In the genomic region with DNA sequence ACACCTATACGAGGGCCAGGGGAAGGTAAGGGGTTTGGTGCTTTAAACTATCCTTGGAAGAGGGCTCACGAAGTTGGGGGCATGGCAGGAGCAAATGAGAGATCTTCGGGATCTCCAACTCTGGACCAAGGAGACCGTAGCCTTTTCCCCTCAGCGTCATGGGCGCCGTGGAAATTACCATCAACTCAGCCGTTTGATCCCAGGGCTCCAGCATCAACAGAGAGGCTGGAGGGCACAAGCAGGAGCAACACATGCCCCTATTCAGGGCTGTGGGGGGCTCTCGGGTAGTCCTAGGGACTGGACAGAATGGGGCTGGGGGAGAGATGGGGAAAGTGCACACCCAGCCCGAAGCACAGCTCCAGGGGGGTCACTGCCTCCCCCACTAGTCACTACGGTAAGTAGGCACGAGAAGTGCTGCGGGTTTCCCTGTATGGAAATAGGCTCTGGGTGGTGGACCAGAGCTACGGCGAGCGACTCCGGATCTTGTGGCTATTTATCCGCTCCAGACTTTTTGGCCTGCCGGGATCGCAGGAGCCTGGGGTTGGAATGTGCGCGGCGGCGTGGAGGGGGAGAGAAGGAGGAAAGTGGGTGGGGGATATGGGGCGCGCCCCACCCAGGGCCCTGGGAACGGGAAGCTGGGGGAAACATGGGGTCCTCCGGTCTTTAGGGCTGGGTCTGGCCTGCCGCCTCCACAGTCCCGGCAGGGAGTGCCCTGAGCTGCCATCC, we compare ENCODE assay signal across 9 cellular contexts. TPM values are rescaled to one million over a fixed set of nuclear protein-coding genes. Genes with fewer than 3 reads are reported as not detected.
DNase-seq lines count a peak whose midpoint lies in the region; ATAC-seq and TF ChIP-seq lines count a peak whose summit lies in the region.
"Had no signal": no experiment of that assay in that cellular context is flagged by ENCODE, and none has a peak within 500 bp of the region (broad histone marks: within the 10 kb centered on the region; RNA-seq: fewer than 3 reads in every experiment).

No MANE protein-coding gene starts in this region.

- H3K9ac ChIP-seq in parathyroid adenoma, result peak overlapping the region; percentile 5

- H3K36me3 ChIP-seq in left ventricle myocardium inferior, result peaks cover 29% of the 10 kb centered on the region
- H3K36me3 ChIP-seq in parathyroid adenoma (ENCODE audit: control insufficient read depth, insufficient read depth, low read length), result no peaks in the 10 kb centered on the region

- intact Hi-C loops in left ventricle myocardium inferior (cut with micrococcal nuclease), result no loop called here

- H3K4me3 ChIP-seq in left ventricle myocardium inferior, result peak overlapping the region; percentile 93
- peak overlapping the region; percentile 73 for H3K4me3 ChIP-seq in parathyroid adenoma (ENCODE audit: low read depth, low read length)

- peaks cover 8% of the 10 kb centered on the region for H3K4me1 Mint-ChIP-seq in stimulated activated memory B cell treated with anti-CD40 and anti-IgM and Interleukin-4, amounts not matched to agents 10 μg/mL and 1 μg/mL and 100 μg/mL, for 72 hours

- TF ChIP-seq CTCF in left ventricle myocardium inferior (IDR thresholded peaks at IDR 0.05; ENCODE audit: borderline replicate concordance) (no peak), parathyroid adenoma (IDR thresholded peaks at IDR 0.05) (no peak)

- H3K79me2 ChIP-seq in parathyroid adenoma, result peaks cover 28% of the 10 kb centered on the region

- H3K27me3 ChIP-seq in left ventricle myocardium inferior (ENCODE audit: low read depth) (peaks cover 3% of the 10 kb centered on the region), parathyroid adenoma (ENCODE audit: control insufficient read depth, insufficient read depth, low read length) (no peaks in the 10 kb centered on the region)

- H3K36me3 Mint-ChIP-seq in stimulated activated memory B cell treated with anti-CD40 and anti-IgM and Interleukin-4, amounts not matched to agents 10 μg/mL and 1 μg/mL and 100 μg/mL, for 72 hours, result no peaks in the 10 kb centered on the region

- no peaks in the 10 kb centered on the region for H3K9me3 Mint-ChIP-seq in stimulated activated memory B cell treated with anti-CD40 and anti-IgM and Interleukin-4, amounts not matched to agents 10 μg/mL and 1 μg/mL and 100 μg/mL, for 72 hours

- no peaks in the 10 kb centered on the region for H3K9me3 ChIP-seq in left ventricle myocardium inferior (replicated peaks)
- H3K9me3 ChIP-seq in parathyroid adenoma (ENCODE audit: control insufficient read depth, low read length), result no peaks in the 10 kb centered on the region

- H3K27me3 Mint-ChIP-seq in stimulated activated memory B cell treated with anti-CD40 and anti-IgM and Interleukin-4, amounts not matched to agents 10 μg/mL and 1 μg/mL and 100 μg/mL, for 72 hours, result peaks cover 82% of the 10 kb centered on the region

- peaks cover 63% of the 10 kb centered on the region for H3K4me1 ChIP-seq in left ventricle myocardium inferior
- H3K4me1 ChIP-seq in parathyroid adenoma, result peaks cover 15% of the 10 kb centered on the region

- H2AFZ ChIP-seq in parathyroid adenoma, result peak overlapping the region; percentile 96

- no peak overlapping the region for H3K27ac Mint-ChIP-seq in stimulated activated memory B cell treated with anti-CD40 and anti-IgM and Interleukin-4, amounts not matched to agents 10 μg/mL and 1 μg/mL and 100 μg/mL, for 72 hours

- H3K4me2 ChIP-seq in parathyroid adenoma (ENCODE audit: low read length), result peak overlapping the region; percentile 92

- DNase-seq in DMS53 (lab: John Stamatoyannopoulos, UW), result peak; percentile 73
- peak; percentile 55 for DNase-seq in NCI-H1105 treated with DMSO at 0.1 percent for 48 hours (lab: John Stamatoyannopoulos, UW)
- DNase-seq in anterior cingulate cortex (lab: John Stamatoyannopoulos, UW), result peak in 57 of 58 donors; percentile 17 to 82 (median 65)
- DNase-seq in left ventricle myocardium inferior, result peak; percentile 90

- no peak overlapping the region for H3K4me3 Mint-ChIP-seq in stimulated activated memory B cell treated with anti-CD40 and anti-IgM and Interleukin-4, amounts not matched to agents 10 μg/mL and 1 μg/mL and 100 μg/mL, for 72 hours

- ATAC-seq in GM18511 (IDR thresholded peaks at IDR 0.05; ENCODE audit: unreplicated experiment) (no peak), HG03280 (IDR thresholded peaks at IDR 0.05; ENCODE audit: unreplicated experiment) (no peak)
- no peak for ATAC-seq in stimulated activated memory B cell treated with anti-CD40 and anti-IgM and Interleukin-4, amounts not matched to agents 10 μg/mL and 1 μg/mL and 100 μg/mL, for 72 hours

- peak overlapping the region; percentile 94 for H3K27ac ChIP-seq in left ventricle myocardium inferior (replicated peaks)
- H3K27ac ChIP-seq in parathyroid adenoma, result peak overlapping the region; percentile 90

RNA-seq across cellular contexts. Expression of a gene that starts 0.5 kb away (rescaled TPM):
- 772 TPM for total RNA-seq in left ventricle myocardium inferior
- total RNA-seq: T-helper 2 cell treated with Interferon-gamma antibody and Interleukin-4, amounts not matched to agents 100 ng/mL and 5 ng/mL, for 36 hours had no signal

RNA-seq across cellular contexts. Expression of a gene that starts 12.8 kb away (rescaled TPM):
- total RNA-seq in left ventricle myocardium inferior, result 62.5 TPM

RNA-seq across cellular contexts. Expression of a gene that starts 28.8 kb away (rescaled TPM):
- 203 TPM for total RNA-seq in left ventricle myocardium inferior

RNA-seq across cellular contexts. Expression of a gene that starts 32.7 kb away (rescaled TPM):
- 11.9 TPM for total RNA-seq in left ventricle myocardium inferior

RNA-seq across cellular contexts. Expression of a gene that starts 38.0 kb away (rescaled TPM):
- 92.5 TPM for total RNA-seq in left ventricle myocardium inferior
